Comparison of ENCODE assay signal across 11 cellular contexts in the genomic region with DNA sequence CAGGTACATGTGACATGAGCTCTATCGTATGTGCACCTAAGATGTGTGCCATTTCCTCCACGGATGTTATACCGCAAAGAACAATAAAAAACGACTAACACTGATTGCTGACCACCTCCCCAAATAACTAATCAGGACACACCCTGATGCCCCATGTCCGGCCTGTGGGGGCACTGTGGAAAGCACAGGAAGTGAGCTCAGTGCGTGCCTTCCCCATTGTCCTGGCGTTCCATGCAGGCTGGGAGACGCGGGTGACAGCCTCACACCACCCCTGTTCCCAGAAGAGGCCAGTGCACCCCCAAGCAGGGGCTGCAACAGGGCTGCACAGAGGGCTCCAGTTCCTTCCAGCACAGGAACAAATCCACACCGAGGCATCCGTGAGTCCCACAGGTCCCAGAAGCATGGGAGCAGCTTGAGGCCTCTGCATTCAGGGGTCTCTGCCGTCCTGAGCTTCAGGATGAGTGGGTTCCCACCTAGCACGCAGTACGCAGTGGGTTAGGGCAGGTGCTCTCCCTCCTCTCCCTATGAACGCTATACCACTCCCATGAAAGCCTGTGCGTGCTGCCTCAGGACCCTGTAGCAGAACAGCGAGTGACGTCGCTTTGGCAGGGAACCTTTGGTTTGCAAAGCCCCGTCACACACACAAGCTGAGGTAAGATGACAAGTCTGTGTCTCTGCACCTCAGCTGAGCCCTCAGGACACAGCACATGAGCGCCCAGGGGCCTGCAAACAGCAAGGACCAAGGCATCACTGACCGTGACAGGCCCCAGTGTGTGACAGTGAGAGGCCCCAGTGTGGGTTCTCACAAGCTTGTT.
DNase-seq lines count a peak whose midpoint lies in the region; ATAC-seq and TF ChIP-seq lines count a peak whose summit lies in the region.
"Had no signal": no experiment of that assay in that cellular context is flagged by ENCODE, and none has a peak within 500 bp of the region (broad histone marks: within the 10 kb centered on the region; RNA-seq: fewer than 3 reads in every experiment).

No MANE protein-coding gene starts in this region.

- H2BK20ac ChIP-seq in H9 (ENCODE audit: low read depth, low read length, poor library complexity, severe bottlenecking) = no peak overlapping the region

- H3K9me3 Mint-ChIP-seq in H9 = no peaks in the 10 kb centered on the region
- H3K9me3 Mint-ChIP-seq in activated naive CD4-positive, alpha-beta T cell treated with anti-CD3 and anti-CD28 coated beads, Interleukin-2, amount 50 U/mL, for 72 hours = no peaks in the 10 kb centered on the region

- H3K23ac ChIP-seq in H9 (ENCODE audit: insufficient read length, low read depth, low read length) = no peak overlapping the region

- H4K91ac ChIP-seq in H9 (ENCODE audit: insufficient read length, low read depth, low read length) = no peak overlapping the region

- no peak overlapping the region for H3K18ac ChIP-seq in H9 (ENCODE audit: insufficient read length, low read depth, low read length)

- no peak overlapping the region for H2BK15ac ChIP-seq in H9 (ENCODE audit: low read depth, low read length)

- H2BK5ac ChIP-seq in H9 (ENCODE audit: insufficient read length, low read length) = no peak overlapping the region

- DNase-seq in H9 (no peak), cardiac muscle cell (ENCODE audit: low read depth in 1 of 2, low spot score in 1 of 2) (no peak), retina (peak; percentile 39), testis (no peak), hepatic stellate cell (ENCODE audit: low spot score) (no peak), amygdala (lab: John Stamatoyannopoulos, UW) (no peak)
- no peak for DNase-seq in activated naive CD4-positive, alpha-beta T cell treated with anti-CD3 and anti-CD28 coated beads, Interleukin-2, amount 50 U/mL, for 72 hours (ENCODE audit: low spot score in 2 of 2)
- DNase-seq: effector CD4-positive, alpha-beta T cell; stimulated activated naive CD4-positive, alpha-beta T cell had no signal

- H3K4me1 ChIP-seq in H9 (ENCODE audit: insufficient read depth, low read length) = no peaks in the 10 kb centered on the region; the same call in 1 of the 2 replicates
- peaks cover 34% of the 10 kb centered on the region for H3K4me1 ChIP-seq in cardiac muscle cell (ENCODE audit: low read depth)
- peaks cover 38% of the 10 kb centered on the region for H3K4me1 ChIP-seq in testis

- no peak overlapping the region for H2BK12ac ChIP-seq in H9 (ENCODE audit: insufficient read length, low read depth, low read length)

- H3K79me1 ChIP-seq in H9 (ENCODE audit: insufficient read depth, low read depth, low read length, poor library complexity, severe bottlenecking) = no peaks in the 10 kb centered on the region

- H4K20me1 ChIP-seq in H9 (ENCODE audit: control insufficient read depth, insufficient read depth, insufficient read length) = peaks cover 3% of the 10 kb centered on the region

- intact Hi-C loops in testis (cut with DNase I; ENCODE audit: low total_unique reads) = loop anchor here (10.0 kb wide), 1 partner anchor 170 kb away; the partner anchor contains the start of gene SPG7

- H3K56ac ChIP-seq in H9 (ENCODE audit: insufficient read length, low read depth, low read length) = no peak overlapping the region

- no peak overlapping the region for H2BK120ac ChIP-seq in H9 (ENCODE audit: low read depth, low read length, poor library complexity, severe bottlenecking)

- peaks cover 47 to 48% of the 10 kb centered on the region in 2 experiments for H3K4me1 Mint-ChIP-seq in H9

- H3K4ac ChIP-seq in H9 (ENCODE audit: low read depth, low read length) = no peak overlapping the region

- no peaks in the 10 kb centered on the region for H3K36me3 ChIP-seq in cardiac muscle cell
- no peaks in the 10 kb centered on the region for H3K36me3 ChIP-seq in testis (ENCODE audit: low read depth, missing control alignments)

- ATAC-seq in activated naive CD4-positive, alpha-beta T cell treated with anti-CD3 and anti-CD28 coated beads, Interleukin-2, amount 50 U/mL, for 72 hours = peak in 1 of 2 donors; percentile 3
- ATAC-seq in HG03354 (IDR thresholded peaks at IDR 0.05; ENCODE audit: poor library complexity, severe bottlenecking, unreplicated experiment) = no peak

- no peak overlapping the region for H2AFZ ChIP-seq in H9 (ENCODE audit: low read length)

- H3K4me3 Mint-ChIP-seq in H9 = no peak overlapping the region

- H3K14ac ChIP-seq in H9 (ENCODE audit: insufficient read depth, low read length) = no peak overlapping the region

- H3K79me2 ChIP-seq in H9 (ENCODE audit: insufficient read depth, low read length) = peaks cover 59% of the 10 kb centered on the region

- H4K8ac ChIP-seq in H9 (replicated peaks; ENCODE audit: insufficient read length, low read depth, low read length) = no peak overlapping the region

- H3K4me2 ChIP-seq in H9 (ENCODE audit: insufficient read depth, insufficient read length, low read length) = no peak overlapping the region

- no peak for TF ChIP-seq POLR2A in testis (IDR thresholded peaks at IDR 0.05)

- no peak overlapping the region for H3T11ph ChIP-seq in H9 (ENCODE audit: low read length)

- H3K4me3 ChIP-seq in cardiac muscle cell (no peak overlapping the region), testis (no peak overlapping the region)
- H3K4me3 ChIP-seq: skin epidermis had no signal

- WGBS in H9 (ENCODE audit: extremely low coverage, insufficient read length, low lambda C conversion rate) = no CpG with 5 or more reads among the region's 22 CpGs
- WGBS in testis, 2 donors = 80 to 82% methylated on average over 22 of the region's 22 CpGs

- no peak overlapping the region for H3K9ac ChIP-seq in H9 (ENCODE audit: extremely low read depth, insufficient read length, low read length)

- no peaks in the 10 kb centered on the region for H3K27me3 ChIP-seq in H9 (ENCODE audit: insufficient read depth, low read length)
- no peaks in the 10 kb centered on the region for H3K27me3 ChIP-seq in cardiac muscle cell
- no peaks in the 10 kb centered on the region for H3K27me3 ChIP-seq in testis

- no peak overlapping the region for H3K27ac ChIP-seq in H9 (ENCODE audit: insufficient read length, low read depth, low read length)
- H3K27ac ChIP-seq in cardiac muscle cell = peak overlapping the region; percentile 80
- no peak overlapping the region for H3K27ac ChIP-seq in testis

- peaks cover 2% of the 10 kb centered on the region; the same call in 1 of the 2 replicates for H3K27me3 Mint-ChIP-seq in H9 (ENCODE audit: low read depth)

- peak overlapping the region; percentile 66 to 93 (median 67); a peak in 5 of 7 replicates for H3K27ac Mint-ChIP-seq in H9
- peak overlapping the region; percentile 20 to 28 for H3K27ac Mint-ChIP-seq in activated naive CD4-positive, alpha-beta T cell treated with anti-CD3 and anti-CD28 coated beads, Interleukin-2, amount 50 U/mL, for 72 hours

- H3K36me3 Mint-ChIP-seq in H9 (ENCODE audit: insufficient read depth in 1 of 3, low read depth in 3 of 3) = no peaks in the 10 kb centered on the region; a peak in 2 of 7 replicates
- H3K36me3 Mint-ChIP-seq in activated naive CD4-positive, alpha-beta T cell treated with anti-CD3 and anti-CD28 coated beads, Interleukin-2, amount 50 U/mL, for 72 hours = no peaks in the 10 kb centered on the region

- H4K5ac ChIP-seq in H9 (ENCODE audit: insufficient read length, low read depth, low read length) = no peak overlapping the region

- no peaks in the 10 kb centered on the region for H3K23me2 ChIP-seq in H9 (ENCODE audit: insufficient read length, low read depth, low read length, poor library complexity, severe bottlenecking)

- H2AK5ac ChIP-seq in H9 (ENCODE audit: insufficient read length, low read length) = no peak overlapping the region

- H3K9me3 ChIP-seq in H9 (ENCODE audit: control insufficient read depth, low read depth, low read length) (no peaks in the 10 kb centered on the region), cardiac muscle cell (ENCODE audit: low read depth) (no peaks in the 10 kb centered on the region), testis (no peaks in the 10 kb centered on the region)

- TF ChIP-seq CTCF in H9 (conservative IDR thresholded peaks at IDR 0.05) (peak; percentile 38; the same call in 2 of the 3 replicates), cardiac muscle cell (IDR thresholded peaks at IDR 0.05; ENCODE audit: low read depth, low read length) (peak; percentile 14), testis (IDR thresholded peaks at IDR 0.05) (no peak)

Comparison
In these comparisons a context has a peak if more than half of its experiments do, and no peak if none do; other contexts are left out.
1. CTCF ChIP-seq: peak in H9 (single experiment) and cardiac muscle cell (single experiment); none in testis (0 of 3).